14 cellular contexts compared by ENCODE assay signal in genomic region chr13:40637644-40638043, GRCh38. TPM values are rescaled to one million over a fixed set of nuclear protein-coding genes. Genes with fewer than 3 reads are reported as not detected.
DNase-seq lines count a peak whose midpoint lies in the region; ATAC-seq, FAIRE-seq and TF ChIP-seq lines count a peak whose summit lies in the region.
"Had no signal": no experiment of that assay in that cellular context is flagged by ENCODE, and none has a peak within 500 bp of the region (broad histone marks: within the 10 kb centered on the region; RNA-seq: fewer than 3 reads in every experiment).

No MANE protein-coding gene starts in this region.

- no peak overlapping the region for H3K4me3 ChIP-seq in mesodermal cell (ENCODE audit: extremely low read depth, insufficient read depth, low read length, poor library complexity, severe bottlenecking)
- H3K4me3 ChIP-seq in upper lobe of right lung = no peak overlapping the region
- no peak overlapping the region for H3K4me3 ChIP-seq in Caco-2 (ENCODE audit: low read depth, low read length)

- H3K4me3 Mint-ChIP-seq in Caco-2 (ENCODE audit: unreplicated experiment) = no peak overlapping the region

- H3K4me1 ChIP-seq in mesodermal cell (ENCODE audit: control insufficient read depth, insufficient read depth, low read length, poor library complexity, severe bottlenecking) (peaks cover 17% of the 10 kb centered on the region), upper lobe of right lung (peaks cover 35% of the 10 kb centered on the region), Caco-2 (peaks cover 8% of the 10 kb centered on the region)

- H3K36me3 Mint-ChIP-seq in Caco-2 (ENCODE audit: insufficient read depth, unreplicated experiment) = no peaks in the 10 kb centered on the region

- POLR2A ChIA-PET in Caco-2 (lab: Charles Lee) = interaction anchor here (0.5 kb wide), 1 partner anchor 73 kb away, joined by 5 read pairs; no protein-coding TSS in a partner anchor

- H3K9me3 Mint-ChIP-seq in Caco-2 (ENCODE audit: unreplicated experiment) = no peaks in the 10 kb centered on the region

- no TSS peak for BruUV-seq in Caco-2 (replicated peaks; lab: Mats Ljungman, UMichigan)

- DNase-seq in Right ventricle myocardium inferior (ENCODE audit: missing footprints) (no peak), cardiac septum (ENCODE audit: low spot score) (no peak), upper lobe of right lung (no peak), AG20443 (ENCODE audit: low spot score) (no peak), Caco-2 (no peak)
- DNase-seq: activated CD4-positive, alpha-beta T cell treated with anti-CD3 and anti-CD28 coated beads for 48 hours; activated naive CD4-positive, alpha-beta T cell treated with anti-CD3 and anti-CD28 coated beads, Interleukin-2, amount 50 U/mL, for 16 hours; GDM1; NCI-H69; trophoblast cell had no signal

- 86% methylated on average over 2 of the region's 5 CpGs; no CpG with 5 or more reads in 1 of the 2 experiments for WGBS in mesodermal cell (ENCODE audit: insufficient coverage in 2 of 2), 2 experiments

- H3K27ac ChIP-seq in mesodermal cell (ENCODE audit: low read depth, low read length, severe bottlenecking) = peak overlapping the region; percentile 13
- H3K27ac ChIP-seq in upper lobe of right lung = no peak overlapping the region
- H3K27ac ChIP-seq: HL-60 had no signal

- H3K27me3 Mint-ChIP-seq in Caco-2 (ENCODE audit: insufficient read depth, unreplicated experiment) = no peaks in the 10 kb centered on the region

- intact Hi-C loops in Right ventricle myocardium inferior (cut with DNase I) = no loop called here
- intact Hi-C loops in cardiac septum (cut with DNase I) = no loop called here
- intact Hi-C loops in upper lobe of right lung (cut with DNase I) = no loop called here
- intact Hi-C loops in Caco-2 (cut with micrococcal nuclease; ENCODE audit: unreplicated experiment) = no loop called here

- TF ChIP-seq CTCF in upper lobe of right lung (IDR thresholded peaks at IDR 0.05) (no peak), Caco-2 (IDR thresholded peaks at IDR 0.05; ENCODE audit: insufficient read depth in 1 of 2, low read depth in 1 of 2, low read length in 1 of 2, severe bottlenecking in 1 of 2, unreplicated experiment in 1 of 2) (no peak)

- H3K9me3 ChIP-seq in mesodermal cell (ENCODE audit: control insufficient read depth, low read length) (no peaks in the 10 kb centered on the region), upper lobe of right lung (no peaks in the 10 kb centered on the region), Caco-2 (no peaks in the 10 kb centered on the region)

- H3K36me3 ChIP-seq in mesodermal cell (ENCODE audit: control insufficient read depth, insufficient read depth, low read length) (peaks cover under 1% of the 10 kb centered on the region), upper lobe of right lung (no peaks in the 10 kb centered on the region), Caco-2 (ENCODE audit: control insufficient read depth, insufficient read depth, low read length) (no peaks in the 10 kb centered on the region)

- H3K27me3 ChIP-seq in upper lobe of right lung (no peaks in the 10 kb centered on the region), Caco-2 (replicated peaks; ENCODE audit: control insufficient read depth, insufficient read depth, low read length) (no peaks in the 10 kb centered on the region)

- H3K27ac Mint-ChIP-seq in Caco-2 (ENCODE audit: unreplicated experiment) = no peak overlapping the region

- ATAC-seq in Right ventricle myocardium inferior = peak; percentile 51
- peak; percentile 68 for ATAC-seq in upper lobe of right lung
- ATAC-seq in HG03025 (IDR thresholded peaks at IDR 0.05; ENCODE audit: low FRiP score, unreplicated experiment) = no peak

- H3K4me1 Mint-ChIP-seq in Caco-2 (ENCODE audit: low read depth, unreplicated experiment) = peaks cover 34% of the 10 kb centered on the region

- peak; percentile 31 for FAIRE-seq in colon (lab: Jason Lieb, UNC)

- CTCF ChIA-PET in Caco-2 (lab: Charles Lee) = no interaction called here

RNA-seq across cellular contexts. Expression of gene FOXO1, which starts 28.8 kb away (rescaled TPM):
- total RNA-seq in Right ventricle myocardium inferior (14.5 TPM), cardiac septum (14.6 TPM), upper lobe of right lung (29.4 TPM), Caco-2 (2022) (10.4 and 11.4 TPM in 2 replicates)
- 19.2 TPM for polyA plus RNA-seq in mesodermal cell (2013, experiment 1 of 2)
- 16.7 TPM for polyA plus RNA-seq in mesodermal cell (2013, experiment 2 of 2)
